15 cellular contexts compared by ENCODE assay signal in genomic region chr3:55128201-55128870, GRCh38.
A peak's percentile ranks its signal among the peaks of the same experiment; 100 is the strongest.
DNase-seq lines count a peak whose midpoint lies in the region; ATAC-seq, FAIRE-seq and TF ChIP-seq lines count a peak whose summit lies in the region.
"Had no signal": no experiment of that assay in that cellular context is flagged by ENCODE, and none has a peak within 500 bp of the region (broad histone marks: within the 10 kb centered on the region; RNA-seq: fewer than 3 reads in every experiment).

No MANE protein-coding gene starts in this region.

- H3K4me1 ChIP-seq in GM23248 (ENCODE audit: insufficient read depth), result peaks cover 13% of the 10 kb centered on the region
- H3K4me1 ChIP-seq: breast epithelium had no signal

- H3K27me3 ChIP-seq in GM23248 (replicated peaks; ENCODE audit: insufficient read depth), result no peaks in the 10 kb centered on the region
- H3K27me3 ChIP-seq: tibial nerve had no signal

- H3F3A ChIP-seq in GM23248 (ENCODE audit: insufficient read depth), result peaks cover 20% of the 10 kb centered on the region

- no peaks in the 10 kb centered on the region for H3K9me3 ChIP-seq in GM23248 (ENCODE audit: low read depth)
- H3K9me3 ChIP-seq: breast epithelium had no signal

- H3K9me2 ChIP-seq in GM23248 (ENCODE audit: insufficient read depth), result no peaks in the 10 kb centered on the region

- peak; percentile 97 for FAIRE-seq in endometrium (lab: Jason Lieb, UNC)
- FAIRE-seq: endothelial cell of umbilical vein, K562, small intestine had no signal

- no peak overlapping the region for H3K9ac ChIP-seq in GM23248

- no peaks in the 10 kb centered on the region for H3K79me2 ChIP-seq in GM23248 (ENCODE audit: insufficient read depth)

- H2AFZ ChIP-seq in GM23248, result 0 out of 2 replicates have a peak overlapping the region, but pooled peaks have one; percentile 3

- peak overlapping the region; percentile 57 for H3K4me2 ChIP-seq in GM23248 (ENCODE audit: unreplicated experiment)

- no peak for TF ChIP-seq CTCF in retinal pigment epithelial cell (conservative IDR thresholded peaks at IDR 0.05; ENCODE audit: low read depth, low read length)

- DNase-seq in GM23248 (peak; percentile 82), NCI-H748 treated with DMSO at 0.1 percent for 48 hours (lab: John Stamatoyannopoulos, UW) (peak; percentile 49), retinal pigment epithelial cell (ENCODE audit: low read depth) (peak; percentile 47), SW 1271 (lab: John Stamatoyannopoulos, UW) (no peak), NCI-H774 (lab: John Stamatoyannopoulos, UW) (no peak)
- DNase-seq: activated CD4-positive, CD25-positive, alpha-beta regulatory T cell; NCI-H345; small intestine had no signal

- ATAC-seq in GM19455 (IDR thresholded peaks at IDR 0.05; ENCODE audit: unreplicated experiment) (no peak), HG02885 (IDR thresholded peaks at IDR 0.05; ENCODE audit: poor library complexity, unreplicated experiment) (no peak)
- ATAC-seq: K562 had no signal

- H3K4me3 ChIP-seq in GM23248 (peak overlapping the region; percentile 30), retinal pigment epithelial cell (ENCODE audit: low read length) (no peak overlapping the region)
- H3K4me3 ChIP-seq: breast epithelium, K562, tibial nerve had no signal

- no peaks in the 10 kb centered on the region for H4K20me1 ChIP-seq in GM23248 (ENCODE audit: insufficient read depth)

- H3K27ac ChIP-seq in GM23248, result no peak overlapping the region
- H3K27ac ChIP-seq: breast epithelium, tibial nerve had no signal

- no peaks in the 10 kb centered on the region for H3K36me3 ChIP-seq in GM23248 (ENCODE audit: low read depth)
- H3K36me3 ChIP-seq: breast epithelium, tibial nerve had no signal

- in situ Hi-C loops in GM23248 (cut with MboI), result no loop called here

- WGBS in GM23248 (ENCODE audit: low coverage in 1 of 2, low lambda C conversion rate in 2 of 2, missing lambda C conversion rate in 2 of 2), 2 experiments, result 5 to 6% methylated on average over 10 of the region's 10 CpGs

Comparison
In these comparisons a context has a peak if more than half of its experiments do, and no peak if none do; other contexts are left out.
1. DNase-seq: peak in GM23248 (single experiment), NCI-H748 treated with DMSO at 0.1 percent for 48 hours (single experiment) and retinal pigment epithelial cell (single experiment); none in SW 1271 (0 of 2) and NCI-H774 (single experiment).